8 cellular contexts compared by ENCODE assay signal in the genomic region with DNA sequence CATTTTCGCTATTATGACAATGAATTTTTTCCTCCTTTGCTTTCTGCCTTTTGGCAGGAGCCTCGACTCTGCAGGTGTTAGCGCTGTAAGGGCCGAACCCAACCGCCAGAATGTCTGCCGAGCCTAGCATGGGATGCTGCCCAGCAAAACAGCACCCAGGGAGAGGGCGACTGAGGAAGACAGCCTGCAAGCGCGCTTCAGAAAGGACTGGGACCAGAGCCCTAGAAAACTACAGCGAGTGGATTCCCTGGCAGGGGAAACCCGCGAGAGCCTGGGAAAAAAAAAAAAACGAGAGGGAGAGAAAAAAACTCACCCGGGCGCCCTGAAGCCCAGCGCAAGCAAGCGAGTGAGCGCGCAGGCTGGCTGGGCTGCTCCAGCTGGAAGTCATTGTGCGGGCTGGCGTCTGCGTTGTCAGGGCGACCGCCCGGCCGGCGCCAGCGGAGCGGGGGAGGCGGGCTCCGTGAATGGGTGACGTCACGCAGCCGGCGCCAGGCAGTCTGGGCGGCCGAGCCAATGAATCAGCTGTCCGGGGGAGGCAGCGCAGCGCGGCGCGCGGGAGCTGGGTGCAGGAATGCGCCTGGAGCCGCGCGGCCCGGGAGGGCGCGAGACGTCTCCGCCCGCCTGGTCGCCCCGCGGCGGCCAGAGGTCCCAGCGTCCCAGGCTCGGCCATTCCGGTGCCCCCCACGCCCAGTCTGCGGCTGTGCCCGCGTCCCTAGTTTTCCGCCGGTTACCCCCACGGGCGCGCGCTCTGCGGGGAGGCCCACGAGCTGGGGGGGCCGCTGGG.
DNase-seq lines count a peak whose midpoint lies in the region; ATAC-seq and TF ChIP-seq lines count a peak whose summit lies in the region.

No MANE protein-coding gene starts in this region.

- H3K4me3 ChIP-seq in WERI-Rb-1 (ENCODE audit: low read depth, low read length), result peak overlapping the region; percentile 74

- no peaks in the 10 kb centered on the region for H3K27me3 ChIP-seq in WERI-Rb-1 (ENCODE audit: insufficient read depth, low read depth, severe bottlenecking)

- peak overlapping the region; percentile 93 for H3K27ac ChIP-seq in WERI-Rb-1

- no peaks in the 10 kb centered on the region for H3K36me3 ChIP-seq in WERI-Rb-1

- DNase-seq in stimulated activated naive CD4-positive, alpha-beta T cell treated with Interleukin-2 at 50 U/mL for 16 hours (lab: John Stamatoyannopoulos, UW), result peak; percentile 1
- DNase-seq in stimulated activated naive CD4-positive, alpha-beta T cell (lab: John Stamatoyannopoulos, UW), result no peak
- DNase-seq in NCI-H2029 treated with DMSO at 0.1 percent for 48 hours (lab: John Stamatoyannopoulos, UW) (peak; percentile 97), WERI-Rb-1 (peak; percentile 99), dedifferentiated amniotic fluid mesenchymal stem cell (ENCODE audit: extremely low spot score) (peak; percentile 92), kidney tubule cell (ENCODE audit: low spot score) (peak; percentile 98)
- peak; percentile 59 to 61 (median 61) for DNase-seq in stimulated activated CD4-positive, alpha-beta T cell treated with anti-CD3 and anti-CD28 coated beads, Interleukin-12 subunit alpha, Interleukin-12 subunit beta, amount 100 ng/mL, for 48 hours (ENCODE audit: low read depth in 2 of 3, low spot score in 1 of 3)

- peak; percentile 97 for ATAC-seq in HG02981 (IDR thresholded peaks at IDR 0.05; ENCODE audit: unreplicated experiment)

- no peak for TF ChIP-seq CTCF in WERI-Rb-1 (IDR thresholded peaks at IDR 0.05; ENCODE audit: low read depth, low read length)

- H3K9me3 ChIP-seq in WERI-Rb-1 (ENCODE audit: severe bottlenecking), result peaks cover 11% of the 10 kb centered on the region

Comparison
In these comparisons a context has a peak if more than half of its experiments do, and no peak if none do; other contexts are left out.
1. DNase-seq: peak in stimulated activated naive CD4-positive, alpha-beta T cell treated with Interleukin-2 at 50 U/mL for 16 hours (single experiment), NCI-H2029 treated with DMSO at 0.1 percent for 48 hours (single experiment), WERI-Rb-1 (single experiment), dedifferentiated amniotic fluid mesenchymal stem cell (single experiment), kidney tubule cell (single experiment) and stimulated activated CD4-positive, alpha-beta T cell treated with anti-CD3 and anti-CD28 coated beads, Interleukin-12 subunit alpha, Interleukin-12 subunit beta, amount 100 ng/mL, for 48 hours (3 of 3); none in stimulated activated naive CD4-positive, alpha-beta T cell (0 of 6).